In the genomic region with DNA sequence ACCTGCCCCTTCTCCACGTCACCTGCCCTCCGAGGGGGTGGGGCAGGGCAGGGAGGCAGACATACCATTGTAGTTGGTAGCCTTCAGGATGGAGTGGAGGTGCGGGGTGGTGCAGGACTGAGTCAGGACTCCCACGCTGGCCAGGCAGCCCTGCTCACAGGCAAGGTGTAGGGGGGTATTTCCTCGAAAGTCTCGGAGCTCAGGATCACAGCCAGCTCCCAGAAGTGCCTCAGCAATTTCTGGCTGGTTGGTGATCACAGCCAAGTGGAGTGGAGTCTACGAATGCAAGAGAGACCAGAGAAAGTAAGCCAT, we compare ENCODE assay signal across 8 cellular contexts. TPM values are rescaled to one million over a fixed set of nuclear protein-coding genes. Genes with fewer than 3 reads are reported as not detected.
A peak's percentile ranks its signal among the peaks of the same experiment; 100 is the strongest.
DNase-seq lines count a peak whose midpoint lies in the region; ATAC-seq lines count a peak whose summit lies in the region.

No MANE protein-coding gene starts in this region.

- H3K9me3 ChIP-seq in neuron (ENCODE audit: low read length): no peaks in the 10 kb centered on the region

- H3K4me1 ChIP-seq in neuron (ENCODE audit: insufficient read depth, low read length): peaks cover 14% of the 10 kb centered on the region

- H3K27me3 ChIP-seq in H7 (ENCODE audit: control insufficient read depth, insufficient read depth, low read length) (no peaks in the 10 kb centered on the region; the same call in 1 of the 2 replicates), neuron (ENCODE audit: insufficient read depth, low read length) (no peaks in the 10 kb centered on the region)

- H3K4me3 ChIP-seq in H7 (ENCODE audit: insufficient read depth, low read depth, low read length): peak overlapping the region; percentile 91; the same call in 1 of the 2 replicates
- H3K4me3 ChIP-seq in neuron (ENCODE audit: low read length): peak overlapping the region; percentile 78

- H3K4me3 Mint-ChIP-seq in activated CD4-positive, alpha-beta memory T cell treated with anti-CD3 and anti-CD28 coated beads, Interleukin-2, amount 10 ng/mL, durations not matched to agents 7 days and 5 days: peak overlapping the region; percentile 86

- no peak for ATAC-seq in GM18517 (IDR thresholded peaks at IDR 0.05; ENCODE audit: unreplicated experiment)
- no peak for ATAC-seq in HG03280 (IDR thresholded peaks at IDR 0.05; ENCODE audit: unreplicated experiment)
- no peak for ATAC-seq in GM19467 (IDR thresholded peaks at IDR 0.05; ENCODE audit: unreplicated experiment)

- peaks cover 59% of the 10 kb centered on the region for H3K4me1 Mint-ChIP-seq in activated CD4-positive, alpha-beta memory T cell treated with anti-CD3 and anti-CD28 coated beads, Interleukin-2, amount 10 ng/mL, durations not matched to agents 7 days and 5 days

- no peaks in the 10 kb centered on the region for H3K27me3 Mint-ChIP-seq in activated CD4-positive, alpha-beta memory T cell treated with anti-CD3 and anti-CD28 coated beads, Interleukin-2, amount 10 ng/mL, durations not matched to agents 7 days and 5 days

- CTCF ChIA-PET in activated CD4-positive, alpha-beta memory T cell treated with anti-CD3 and anti-CD28 coated beads, Interleukin-2, amount 10 ng/mL, durations not matched to agents 7 days and 5 days (lab: Charles Lee): interaction anchor here (0.9 to 5.4 kb wide), 11 partner anchors 9 to 420 kb away, joined by 3 to 50 read pairs (median 9); partner anchors contain the start of gene PSMA6

- no peak overlapping the region for H2AFZ ChIP-seq in neuron (ENCODE audit: low read depth, low read length)

- H3K27ac Mint-ChIP-seq in activated CD4-positive, alpha-beta memory T cell treated with anti-CD3 and anti-CD28 coated beads, Interleukin-2, amount 10 ng/mL, durations not matched to agents 7 days and 5 days: peak overlapping the region; percentile 85

- no peaks in the 10 kb centered on the region for H3K9me3 Mint-ChIP-seq in activated CD4-positive, alpha-beta memory T cell treated with anti-CD3 and anti-CD28 coated beads, Interleukin-2, amount 10 ng/mL, durations not matched to agents 7 days and 5 days

- H3K36me3 Mint-ChIP-seq in activated CD4-positive, alpha-beta memory T cell treated with anti-CD3 and anti-CD28 coated beads, Interleukin-2, amount 10 ng/mL, durations not matched to agents 7 days and 5 days (ENCODE audit: low read depth): peaks cover 45% of the 10 kb centered on the region

- DNase-seq in H7: no peak
- DNase-seq in activated CD4-positive, alpha-beta memory T cell treated with anti-CD3 and anti-CD28 coated beads, Interleukin-2, amount 10 ng/mL, durations not matched to agents 7 days and 5 days: peak; percentile 39
- DNase-seq in epithelial cell of prostate (ENCODE audit: low read depth, low spot score): no peak
- DNase-seq in pons (ENCODE audit: low spot score): no peak

- peaks cover 18% of the 10 kb centered on the region for H3K36me3 ChIP-seq in H7 (replicated peaks; ENCODE audit: control insufficient read depth, insufficient read depth, low read length)
- H3K36me3 ChIP-seq in neuron (ENCODE audit: insufficient read depth, low read length): peaks cover 31% of the 10 kb centered on the region

- H3K27ac ChIP-seq in epithelial cell of prostate: peak overlapping the region; percentile 98

- POLR2A ChIA-PET in activated CD4-positive, alpha-beta memory T cell treated with anti-CD3 and anti-CD28 coated beads, Interleukin-2, amount 10 ng/mL, durations not matched to agents 7 days and 5 days (lab: Charles Lee): interaction anchor here (1.1 to 6.9 kb wide), 20 partner anchors 10 to 530 kb away, joined by 3 to 174 read pairs (median 22); partner anchors contain the start of genes BRMS1L, FAM177A1, PPP2R3C and PRORP

RNA-seq across cellular contexts. Expression of gene NFKBIA, which starts 1.5 kb away (rescaled TPM):
- 49.2 and 64.3 TPM in 2 replicates for total RNA-seq in H7 (2014; rRNA removed; shearing (Covaris generic))
- 100 to 1,000 TPM; 102 to 109 TPM for total RNA-seq in activated CD4-positive, alpha-beta memory T cell treated with anti-CD3 and anti-CD28 coated beads, Interleukin-2, amount 10 ng/mL, durations not matched to agents 7 days and 5 days
